Comparison of ENCODE assay signal across 1 cellular context in genomic region chr3:131957980-131958379, GRCh38.
TF ChIP-seq lines count a peak whose summit lies in the region.

No MANE protein-coding gene starts in this region.

TF ChIP-seq in H1, 55 proteins besides CTCF, POLR2A, EP300 and RAD21:
- TF ChIP-seq CHD7 (IDR thresholded peaks at IDR 0.05; ENCODE audit: insufficient replicate concordance, low read length) (peak; percentile 74), RXRA (IDR thresholded peaks at IDR 0.05; ENCODE audit: insufficient read depth, low read depth, low read length) (no peak), EZH2 (IDR thresholded peaks at IDR 0.05; ENCODE audit: low read depth, low read length, severe bottlenecking) (no peak), TEAD4 (IDR thresholded peaks at IDR 0.05; ENCODE audit: low read depth, low read length) (peak; percentile 92)
